In genomic region chr15:63504247-63504978, GRCh38 we compare ENCODE assay signal across 8 cellular contexts. TPM values are rescaled to one million over a fixed set of nuclear protein-coding genes. Genes with fewer than 3 reads are reported as not detected.
DNase-seq lines count a peak whose midpoint lies in the region; ATAC-seq and TF ChIP-seq lines count a peak whose summit lies in the region.

TSS of gene USP3 (plus strand) at chr15:63504593. CDS start at chr15:63504740, 147 bp downstream.

- H2AFZ ChIP-seq in parathyroid adenoma, result peak within 1 kb of the TSS; percentile 96

- TF ChIP-seq CTCF in GM12872 (IDR thresholded peaks at IDR 0.05; ENCODE audit: insufficient read depth, low read depth, low read length) (peak; percentile 22; the same call in 1 of the 3 replicates), parathyroid adenoma (IDR thresholded peaks at IDR 0.05) (no peak), tibial artery (IDR thresholded peaks at IDR 0.05) (peak; percentile 35 to 59)

- peak within 1 kb of the TSS; percentile 81 for H3K4me2 ChIP-seq in parathyroid adenoma (ENCODE audit: low read length)

- no peaks in the 10 kb centered on the region for H3K27me3 ChIP-seq in parathyroid adenoma (ENCODE audit: control insufficient read depth, insufficient read depth, low read length)
- no peaks in the 10 kb centered on the region for H3K27me3 ChIP-seq in tibial artery

- peak within 1 kb of the TSS; percentile 92 for H3K27ac ChIP-seq in parathyroid adenoma
- H3K27ac ChIP-seq in tibial artery, result peak within 1 kb of the TSS; percentile 89 to 98

- peak within 1 kb of the TSS; percentile 77 for H3K4me3 ChIP-seq in parathyroid adenoma (ENCODE audit: low read depth, low read length)
- H3K4me3 ChIP-seq in tibial artery, result peak within 1 kb of the TSS; percentile 84 to 93

- H3K36me3 ChIP-seq in parathyroid adenoma (ENCODE audit: control insufficient read depth, insufficient read depth, low read length) (no peaks in the 10 kb centered on the region), tibial artery (no peaks in the 10 kb centered on the region)

- H3K4me1 ChIP-seq in parathyroid adenoma (peaks cover 3% of the 10 kb centered on the region), tibial artery (peaks cover 0 to 69% (median 47%) of the 10 kb centered on the region in 4 donors)

- DNase-seq in NCI-H128 (lab: John Stamatoyannopoulos, UW; ENCODE audit: unreplicated experiment) (peak; percentile 78), SW 1271 (lab: John Stamatoyannopoulos, UW) (peak; percentile 94), Right ventricle myocardium superior (peak; percentile 96), tibial artery (peak; percentile 93 to 98)
- peak; percentile 81 for DNase-seq in activated naive CD8-positive, alpha-beta T cell treated with anti-CD3 and anti-CD28 coated beads, Interleukin-2, amount 50 U/mL, for 16 hours (ENCODE audit: low read depth, low spot score)

- H3K9me3 ChIP-seq in parathyroid adenoma (ENCODE audit: control insufficient read depth, low read length), result no peaks in the 10 kb centered on the region
- H3K9me3 ChIP-seq in tibial artery, result no peaks in the 10 kb centered on the region

- peak within 1 kb of the TSS; percentile 14 for H3K9ac ChIP-seq in parathyroid adenoma

- ATAC-seq in HG02678 (IDR thresholded peaks at IDR 0.05; ENCODE audit: unreplicated experiment) (peak; percentile 54), Right ventricle myocardium superior (ENCODE audit: poor library complexity) (peak; percentile 93)

- H3K79me2 ChIP-seq in parathyroid adenoma, result peaks cover 5% of the 10 kb centered on the region

- intact Hi-C loops in Right ventricle myocardium superior (cut with DNase I) (loop anchor here (5.0 kb wide), 1 partner anchor 93 kb away; the partner anchor contains the start of gene FBXL22), tibial artery (cut with DNase I; ENCODE audit: low total_unique reads) (loop anchor here (5.0 kb wide), 1 partner anchor 93 kb away; the partner anchor contains the start of gene FBXL22)

RNA-seq across cellular contexts. Expression of gene USP3, which starts in this region (rescaled TPM):
- total RNA-seq in Right ventricle myocardium superior, result 15.9 TPM

Comparison
In these comparisons a context has a peak if more than half of its experiments do, and no peak if none do; other contexts are left out.
1. Peak in every context shown above with its lines: DNase-seq, ATAC-seq, H3K4me3 ChIP-seq and H3K27ac ChIP-seq.